Comparison of ENCODE assay signal across 1 cellular context in the genomic region with DNA sequence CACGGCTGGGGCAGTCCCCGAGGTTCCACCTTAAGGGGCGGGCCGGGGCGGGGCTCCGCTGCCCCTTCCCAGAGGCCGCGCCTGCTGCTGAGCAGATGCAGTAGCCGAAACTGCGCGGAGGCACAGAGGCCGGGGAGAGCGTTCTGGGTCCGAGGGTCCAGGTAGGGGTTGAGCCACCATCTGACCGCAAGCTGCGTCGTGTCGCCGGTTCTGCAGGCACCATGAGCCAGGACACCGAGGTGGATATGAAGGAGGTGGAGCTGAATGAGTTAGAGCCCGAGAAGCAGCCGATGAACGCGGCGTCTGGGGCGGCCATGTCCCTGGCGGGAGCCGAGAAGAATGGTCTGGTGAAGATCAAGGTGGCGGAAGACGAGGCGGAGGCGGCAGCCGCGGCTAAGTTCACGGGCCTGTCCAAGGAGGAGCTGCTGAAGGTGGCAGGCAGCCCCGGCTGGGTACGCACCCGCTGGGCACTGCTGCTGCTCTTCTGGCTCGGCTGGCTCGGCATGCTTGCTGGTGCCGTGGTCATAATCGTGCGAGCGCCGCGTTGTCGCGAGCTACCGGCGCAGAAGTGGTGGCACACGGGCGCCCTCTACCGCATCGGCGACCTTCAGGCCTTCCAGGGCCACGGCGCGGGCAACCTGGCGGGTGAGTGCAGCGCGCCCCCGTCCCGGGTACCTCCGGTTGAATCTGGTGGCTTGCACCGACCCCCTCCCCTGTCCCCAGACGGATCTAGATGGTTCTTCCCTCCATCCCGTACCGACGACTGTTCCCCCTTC.
TF ChIP-seq lines count a peak whose summit lies in the region.

A gene (plus strand): TSS at position 94 of the 776 bp plus-strand sequence. CDS start 128 bp downstream, at position 222.

TF ChIP-seq in HepG2, 621 proteins besides CTCF, POLR2A, EP300 and RAD21 (continued from another document and continues in another):
- 0 out of 2 replicates have a peak, but pooled peaks have one; percentile 86 for TF ChIP-seq MTF2 (CRISPR knock-in tag; IDR thresholded peaks at IDR 0.05; ENCODE audit: borderline replicate concordance)
- TF ChIP-seq ZNF326 (CRISPR knock-in tag; IDR thresholded peaks at IDR 0.05; ENCODE audit: borderline replicate concordance), result no peak
- TF ChIP-seq ZNF274 (CRISPR knock-in tag; IDR thresholded peaks at IDR 0.05), result peak; percentile 81
- TF ChIP-seq, protein P1, sequence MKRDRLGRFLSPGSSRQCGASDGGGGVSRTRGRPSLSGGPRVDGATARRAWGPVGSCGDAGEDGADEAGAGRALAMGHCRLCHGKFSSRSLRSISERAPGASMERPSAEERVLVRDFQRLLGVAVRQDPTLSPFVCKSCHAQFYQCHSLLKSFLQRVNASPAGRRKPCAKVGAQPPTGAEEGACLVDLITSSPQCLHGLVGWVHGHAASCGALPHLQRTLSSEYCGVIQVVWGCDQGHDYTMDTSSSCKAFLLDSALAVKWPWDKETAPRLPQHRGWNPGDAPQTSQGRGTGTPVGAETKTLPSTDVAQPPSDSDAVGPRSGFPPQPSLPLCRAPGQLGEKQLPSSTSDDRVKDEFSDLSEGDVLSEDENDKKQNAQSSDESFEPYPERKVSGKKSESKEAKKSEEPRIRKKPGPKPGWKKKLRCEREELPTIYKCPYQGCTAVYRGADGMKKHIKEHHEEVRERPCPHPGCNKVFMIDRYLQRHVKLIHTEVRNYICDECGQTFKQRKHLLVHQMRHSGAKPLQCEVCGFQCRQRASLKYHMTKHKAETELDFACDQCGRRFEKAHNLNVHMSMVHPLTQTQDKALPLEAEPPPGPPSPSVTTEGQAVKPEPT (CRISPR knock-in tag; IDR thresholded peaks at IDR 0.05; ENCODE audit: low read depth), result peak; percentile 100
- peak; percentile 94; the same call in 1 of the 2 replicates for TF ChIP-seq EEA1 (CRISPR knock-in tag; IDR thresholded peaks at IDR 0.05; ENCODE audit: borderline replicate concordance)
- TF ChIP-seq TCF7 (IDR thresholded peaks at IDR 0.05; ENCODE audit: low read depth), result no peak
- TF ChIP-seq DPF2 (CRISPR knock-in tag; IDR thresholded peaks at IDR 0.05; ENCODE audit: borderline replicate concordance, low read depth), result no peak
- TF ChIP-seq ZNF709 (CRISPR knock-in tag; IDR thresholded peaks at IDR 0.05), result peak; percentile 48; the same call in 1 of the 2 replicates
- peak; percentile 70 for TF ChIP-seq THAP11 (CRISPR knock-in tag; IDR thresholded peaks at IDR 0.05)
- peak; percentile 92 for TF ChIP-seq U2AF2 (IDR thresholded peaks at IDR 0.05; ENCODE audit: low read depth, low read length)
- TF ChIP-seq, protein P2, sequence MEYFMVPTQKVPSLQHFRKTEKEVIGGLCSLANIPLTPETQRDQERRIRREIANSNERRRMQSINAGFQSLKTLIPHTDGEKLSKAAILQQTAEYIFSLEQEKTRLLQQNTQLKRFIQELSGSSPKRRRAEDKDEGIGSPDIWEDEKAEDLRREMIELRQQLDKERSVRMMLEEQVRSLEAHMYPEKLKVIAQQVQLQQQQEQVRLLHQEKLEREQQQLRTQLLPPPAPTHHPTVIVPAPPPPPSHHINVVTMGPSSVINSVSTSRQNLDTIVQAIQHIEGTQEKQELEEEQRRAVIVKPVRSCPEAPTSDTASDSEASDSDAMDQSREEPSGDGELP (IDR thresholded peaks at IDR 0.05; ENCODE audit: borderline replicate concordance, low read depth), result no peak
- TF ChIP-seq HCFC1 (IDR thresholded peaks at IDR 0.05; ENCODE audit: low read depth, low read length), result no peak
- TF ChIP-seq ZMYM2 (CRISPR knock-in tag; IDR thresholded peaks at IDR 0.05), result 0 out of 2 replicates have a peak, but pooled peaks have one; percentile 6
- TF ChIP-seq IRF2 (CRISPR knock-in tag; IDR thresholded peaks at IDR 0.05), result peak; percentile 37; the same call in 1 of the 2 replicates
- TF ChIP-seq, protein P3, sequence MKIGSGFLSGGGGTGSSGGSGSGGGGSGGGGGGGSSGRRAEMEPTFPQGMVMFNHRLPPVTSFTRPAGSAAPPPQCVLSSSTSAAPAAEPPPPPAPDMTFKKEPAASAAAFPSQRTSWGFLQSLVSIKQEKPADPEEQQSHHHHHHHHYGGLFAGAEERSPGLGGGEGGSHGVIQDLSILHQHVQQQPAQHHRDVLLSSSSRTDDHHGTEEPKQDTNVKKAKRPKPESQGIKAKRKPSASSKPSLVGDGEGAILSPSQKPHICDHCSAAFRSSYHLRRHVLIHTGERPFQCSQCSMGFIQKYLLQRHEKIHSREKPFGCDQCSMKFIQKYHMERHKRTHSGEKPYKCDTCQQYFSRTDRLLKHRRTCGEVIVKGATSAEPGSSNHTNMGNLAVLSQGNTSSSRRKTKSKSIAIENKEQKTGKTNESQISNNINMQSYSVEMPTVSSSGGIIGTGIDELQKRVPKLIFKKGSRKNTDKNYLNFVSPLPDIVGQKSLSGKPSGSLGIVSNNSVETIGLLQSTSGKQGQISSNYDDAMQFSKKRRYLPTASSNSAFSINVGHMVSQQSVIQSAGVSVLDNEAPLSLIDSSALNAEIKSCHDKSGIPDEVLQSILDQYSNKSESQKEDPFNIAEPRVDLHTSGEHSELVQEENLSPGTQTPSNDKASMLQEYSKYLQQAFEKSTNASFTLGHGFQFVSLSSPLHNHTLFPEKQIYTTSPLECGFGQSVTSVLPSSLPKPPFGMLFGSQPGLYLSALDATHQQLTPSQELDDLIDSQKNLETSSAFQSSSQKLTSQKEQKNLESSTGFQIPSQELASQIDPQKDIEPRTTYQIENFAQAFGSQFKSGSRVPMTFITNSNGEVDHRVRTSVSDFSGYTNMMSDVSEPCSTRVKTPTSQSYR (CRISPR knock-in tag; IDR thresholded peaks at IDR 0.05; ENCODE audit: borderline replicate concordance), result peak; percentile 70; the same call in 1 of the 2 replicates
- TF ChIP-seq, protein P4, sequence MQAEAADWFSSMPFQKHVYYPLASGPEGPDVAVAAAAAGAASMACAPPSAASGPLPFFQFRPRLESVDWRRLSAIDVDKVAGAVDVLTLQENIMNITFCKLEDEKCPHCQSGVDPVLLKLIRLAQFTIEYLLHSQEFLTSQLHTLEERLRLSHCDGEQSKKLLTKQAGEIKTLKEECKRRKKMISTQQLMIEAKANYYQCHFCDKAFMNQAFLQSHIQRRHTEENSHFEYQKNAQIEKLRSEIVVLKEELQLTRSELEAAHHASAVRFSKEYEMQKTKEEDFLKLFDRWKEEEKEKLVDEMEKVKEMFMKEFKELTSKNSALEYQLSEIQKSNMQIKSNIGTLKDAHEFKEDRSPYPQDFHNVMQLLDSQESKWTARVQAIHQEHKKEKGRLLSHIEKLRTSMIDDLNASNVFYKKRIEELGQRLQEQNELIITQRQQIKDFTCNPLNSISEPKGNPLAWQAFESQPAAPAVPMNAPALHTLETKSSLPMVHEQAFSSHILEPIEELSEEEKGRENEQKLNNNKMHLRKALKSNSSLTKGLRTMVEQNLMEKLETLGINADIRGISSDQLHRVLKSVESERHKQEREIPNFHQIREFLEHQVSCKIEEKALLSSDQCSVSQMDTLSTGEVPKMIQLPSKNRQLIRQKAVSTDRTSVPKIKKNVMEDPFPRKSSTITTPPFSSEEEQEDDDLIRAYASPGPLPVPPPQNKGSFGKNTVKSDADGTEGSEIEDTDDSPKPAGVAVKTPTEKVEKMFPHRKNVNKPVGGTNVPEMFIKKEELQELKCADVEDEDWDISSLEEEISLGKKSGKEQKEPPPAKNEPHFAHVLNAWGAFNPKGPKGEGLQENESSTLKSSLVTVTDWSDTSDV (CRISPR knock-in tag; IDR thresholded peaks at IDR 0.05), result 0 out of 2 replicates have a peak, but pooled peaks have one; percentile 49
- TF ChIP-seq, protein P5, sequence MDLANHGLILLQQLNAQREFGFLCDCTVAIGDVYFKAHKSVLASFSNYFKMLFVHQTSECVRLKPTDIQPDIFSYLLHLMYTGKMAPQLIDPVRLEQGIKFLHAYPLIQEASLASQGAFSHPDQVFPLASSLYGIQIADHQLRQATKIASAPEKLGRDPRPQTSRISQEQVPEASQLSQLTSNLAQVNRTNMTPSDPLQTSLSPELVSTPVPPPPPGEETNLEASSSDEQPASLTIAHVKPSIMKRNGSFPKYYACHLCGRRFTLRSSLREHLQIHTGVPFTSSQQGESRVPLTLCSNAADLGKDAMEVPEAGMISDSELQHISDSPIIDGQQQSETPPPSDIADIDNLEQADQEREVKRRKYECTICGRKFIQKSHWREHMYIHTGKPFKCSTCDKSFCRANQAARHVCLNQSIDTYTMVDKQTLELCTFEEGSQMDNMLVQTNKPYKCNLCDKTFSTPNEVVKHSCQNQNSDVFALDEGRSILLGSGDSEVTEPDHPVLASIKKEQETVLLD (CRISPR knock-in tag; IDR thresholded peaks at IDR 0.05; ENCODE audit: low read depth), result 0 out of 2 replicates have a peak, but pooled peaks have one; percentile 19
- TF ChIP-seq RBM39 (IDR thresholded peaks at IDR 0.05; ENCODE audit: low read depth, low read length, poor library complexity, severe bottlenecking), result peak; percentile 91
- TF ChIP-seq ZNF329 (CRISPR knock-in tag; IDR thresholded peaks at IDR 0.05; ENCODE audit: low read depth), result no peak; the same call in 1 of the 2 replicates
- TF ChIP-seq, protein P6, sequence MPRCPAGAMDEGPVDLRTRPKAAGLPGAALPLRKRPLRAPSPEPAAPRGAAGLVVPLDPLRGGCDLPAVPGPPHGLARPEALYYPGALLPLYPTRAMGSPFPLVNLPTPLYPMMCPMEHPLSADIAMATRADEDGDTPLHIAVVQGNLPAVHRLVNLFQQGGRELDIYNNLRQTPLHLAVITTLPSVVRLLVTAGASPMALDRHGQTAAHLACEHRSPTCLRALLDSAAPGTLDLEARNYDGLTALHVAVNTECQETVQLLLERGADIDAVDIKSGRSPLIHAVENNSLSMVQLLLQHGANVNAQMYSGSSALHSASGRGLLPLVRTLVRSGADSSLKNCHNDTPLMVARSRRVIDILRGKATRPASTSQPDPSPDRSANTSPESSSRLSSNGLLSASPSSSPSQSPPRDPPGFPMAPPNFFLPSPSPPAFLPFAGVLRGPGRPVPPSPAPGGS (CRISPR knock-in tag; IDR thresholded peaks at IDR 0.05), result peak; percentile 76; the same call in 1 of the 2 replicates
- peak; percentile 28; the same call in 1 of the 2 replicates for TF ChIP-seq ZNF121 (CRISPR knock-in tag; IDR thresholded peaks at IDR 0.05)
- TF ChIP-seq RARG (CRISPR knock-in tag; IDR thresholded peaks at IDR 0.05; ENCODE audit: low read depth), result no peak
- peak; percentile 88 for TF ChIP-seq ZNF292 (CRISPR knock-in tag; IDR thresholded peaks at IDR 0.05; ENCODE audit: borderline replicate concordance, low read depth)
- peak; percentile 42; the same call in 1 of the 2 replicates for TF ChIP-seq ZBTB7A (CRISPR knock-in tag; IDR thresholded peaks at IDR 0.05)
- no peak for TF ChIP-seq SETDB1 (CRISPR knock-in tag; IDR thresholded peaks at IDR 0.05; ENCODE audit: borderline replicate concordance)
- TF ChIP-seq, protein P7, sequence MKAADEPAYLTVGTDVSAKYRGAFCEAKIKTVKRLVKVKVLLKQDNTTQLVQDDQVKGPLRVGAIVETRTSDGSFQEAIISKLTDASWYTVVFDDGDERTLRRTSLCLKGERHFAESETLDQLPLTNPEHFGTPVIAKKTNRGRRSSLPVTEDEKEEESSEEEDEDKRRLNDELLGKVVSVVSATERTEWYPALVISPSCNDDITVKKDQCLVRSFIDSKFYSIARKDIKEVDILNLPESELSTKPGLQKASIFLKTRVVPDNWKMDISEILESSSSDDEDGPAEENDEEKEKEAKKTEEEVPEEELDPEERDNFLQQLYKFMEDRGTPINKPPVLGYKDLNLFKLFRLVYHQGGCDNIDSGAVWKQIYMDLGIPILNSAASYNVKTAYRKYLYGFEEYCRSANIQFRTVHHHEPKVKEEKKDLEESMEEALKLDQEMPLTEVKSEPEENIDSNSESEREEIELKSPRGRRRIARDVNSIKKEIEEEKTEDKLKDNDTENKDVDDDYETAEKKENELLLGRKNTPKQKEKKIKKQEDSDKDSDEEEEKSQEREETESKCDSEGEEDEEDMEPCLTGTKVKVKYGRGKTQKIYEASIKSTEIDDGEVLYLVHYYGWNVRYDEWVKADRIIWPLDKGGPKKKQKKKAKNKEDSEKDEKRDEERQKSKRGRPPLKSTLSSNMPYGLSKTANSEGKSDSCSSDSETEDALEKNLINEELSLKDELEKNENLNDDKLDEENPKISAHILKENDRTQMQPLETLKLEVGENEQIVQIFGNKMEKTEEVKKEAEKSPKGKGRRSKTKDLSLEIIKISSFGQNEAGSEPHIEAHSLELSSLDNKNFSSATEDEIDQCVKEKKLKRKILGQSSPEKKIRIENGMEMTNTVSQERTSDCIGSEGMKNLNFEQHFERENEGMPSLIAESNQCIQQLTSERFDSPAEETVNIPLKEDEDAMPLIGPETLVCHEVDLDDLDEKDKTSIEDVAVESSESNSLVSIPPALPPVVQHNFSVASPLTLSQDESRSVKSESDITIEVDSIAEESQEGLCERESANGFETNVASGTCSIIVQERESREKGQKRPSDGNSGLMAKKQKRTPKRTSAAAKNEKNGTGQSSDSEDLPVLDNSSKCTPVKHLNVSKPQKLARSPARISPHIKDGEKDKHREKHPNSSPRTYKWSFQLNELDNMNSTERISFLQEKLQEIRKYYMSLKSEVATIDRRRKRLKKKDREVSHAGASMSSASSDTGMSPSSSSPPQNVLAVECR (CRISPR knock-in tag; IDR thresholded peaks at IDR 0.05; ENCODE audit: borderline replicate concordance), result peak; percentile 94
- TF ChIP-seq, protein P8, sequence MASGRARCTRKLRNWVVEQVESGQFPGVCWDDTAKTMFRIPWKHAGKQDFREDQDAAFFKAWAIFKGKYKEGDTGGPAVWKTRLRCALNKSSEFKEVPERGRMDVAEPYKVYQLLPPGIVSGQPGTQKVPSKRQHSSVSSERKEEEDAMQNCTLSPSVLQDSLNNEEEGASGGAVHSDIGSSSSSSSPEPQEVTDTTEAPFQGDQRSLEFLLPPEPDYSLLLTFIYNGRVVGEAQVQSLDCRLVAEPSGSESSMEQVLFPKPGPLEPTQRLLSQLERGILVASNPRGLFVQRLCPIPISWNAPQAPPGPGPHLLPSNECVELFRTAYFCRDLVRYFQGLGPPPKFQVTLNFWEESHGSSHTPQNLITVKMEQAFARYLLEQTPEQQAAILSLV (CRISPR knock-in tag; IDR thresholded peaks at IDR 0.05; ENCODE audit: borderline replicate concordance), result peak; percentile 95; the same call in 1 of the 2 replicates
- TF ChIP-seq, protein P9, sequence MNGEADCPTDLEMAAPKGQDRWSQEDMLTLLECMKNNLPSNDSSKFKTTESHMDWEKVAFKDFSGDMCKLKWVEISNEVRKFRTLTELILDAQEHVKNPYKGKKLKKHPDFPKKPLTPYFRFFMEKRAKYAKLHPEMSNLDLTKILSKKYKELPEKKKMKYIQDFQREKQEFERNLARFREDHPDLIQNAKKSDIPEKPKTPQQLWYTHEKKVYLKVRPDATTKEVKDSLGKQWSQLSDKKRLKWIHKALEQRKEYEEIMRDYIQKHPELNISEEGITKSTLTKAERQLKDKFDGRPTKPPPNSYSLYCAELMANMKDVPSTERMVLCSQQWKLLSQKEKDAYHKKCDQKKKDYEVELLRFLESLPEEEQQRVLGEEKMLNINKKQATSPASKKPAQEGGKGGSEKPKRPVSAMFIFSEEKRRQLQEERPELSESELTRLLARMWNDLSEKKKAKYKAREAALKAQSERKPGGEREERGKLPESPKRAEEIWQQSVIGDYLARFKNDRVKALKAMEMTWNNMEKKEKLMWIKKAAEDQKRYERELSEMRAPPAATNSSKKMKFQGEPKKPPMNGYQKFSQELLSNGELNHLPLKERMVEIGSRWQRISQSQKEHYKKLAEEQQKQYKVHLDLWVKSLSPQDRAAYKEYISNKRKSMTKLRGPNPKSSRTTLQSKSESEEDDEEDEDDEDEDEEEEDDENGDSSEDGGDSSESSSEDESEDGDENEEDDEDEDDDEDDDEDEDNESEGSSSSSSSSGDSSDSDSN (CRISPR knock-in tag; IDR thresholded peaks at IDR 0.05), result peak; percentile 91
- TF ChIP-seq, protein P10, sequence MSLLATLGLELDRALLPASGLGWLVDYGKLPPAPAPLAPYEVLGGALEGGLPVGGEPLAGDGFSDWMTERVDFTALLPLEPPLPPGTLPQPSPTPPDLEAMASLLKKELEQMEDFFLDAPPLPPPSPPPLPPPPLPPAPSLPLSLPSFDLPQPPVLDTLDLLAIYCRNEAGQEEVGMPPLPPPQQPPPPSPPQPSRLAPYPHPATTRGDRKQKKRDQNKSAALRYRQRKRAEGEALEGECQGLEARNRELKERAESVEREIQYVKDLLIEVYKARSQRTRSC (CRISPR knock-in tag; IDR thresholded peaks at IDR 0.05; ENCODE audit: low read depth), result no peak
- TF ChIP-seq ZNF253 (CRISPR knock-in tag; IDR thresholded peaks at IDR 0.05; ENCODE audit: borderline replicate concordance), result no peak
- TF ChIP-seq ZNF761 (CRISPR knock-in tag; conservative IDR thresholded peaks at IDR 0.05), result peak; percentile 82; the same call in 1 of the 2 replicates
